29 cellular contexts compared by ENCODE assay signal in genomic region chr5:111151998-111152397, GRCh38.
"Had no signal": no experiment of that assay in that cellular context is flagged by ENCODE, and none has a peak within 500 bp of the region (broad histone marks: within the 10 kb centered on the region; RNA-seq: fewer than 3 reads in every experiment).

No MANE protein-coding gene starts in this region.

- H3K4me3 ChIP-seq: left lung, lower lobe of right lung, mucosa of descending colon, ovary, right atrium auricular region, skin epidermis, stomach, testis, thyroid gland, transverse colon, upper lobe of left lung had no signal

- H3K27me3 ChIP-seq: left lung, ovary, right atrium auricular region, stomach, testis, thyroid gland, transverse colon, upper lobe of left lung had no signal

- H3K4me1 Mint-ChIP-seq: immature natural killer cell; stimulated activated naive B cell treated with anti-CD40 and anti-IgM and Interleukin-4, amounts not matched to agents 10 μg/mL and 1 μg/mL and 100 μg/mL, for 72 hours had no signal

- H3K9me3 Mint-ChIP-seq: immature natural killer cell; natural killer cell treated with Interleukin-12 subunit alpha and Interleukin-12 subunit beta and Interleukin-15 and Interleukin-18, amount 100 ng/mL, for 72 hours; stimulated activated naive B cell treated with anti-CD40 and anti-IgM and Interleukin-4, amounts not matched to agents 10 μg/mL and 1 μg/mL and 100 μg/mL, for 72 hours had no signal

- H3K36me3 ChIP-seq: left lung, lower lobe of right lung, ovary, right atrium auricular region, stomach, thyroid gland, transverse colon, upper lobe of left lung had no signal

- H3K9me3 ChIP-seq: left lung, lower lobe of right lung, mucosa of descending colon, ovary, right atrium auricular region, stomach, testis, thyroid gland, transverse colon, upper lobe of left lung had no signal

- ATAC-seq: left colon; left lung; lower lobe of right lung; mucosa of descending colon; naive thymus-derived CD4-positive, alpha-beta T cell; natural killer cell treated with Interleukin-12 subunit alpha and Interleukin-12 subunit beta and Interleukin-15 and Interleukin-18, amount 100 ng/mL, for 72 hours; sciatic nerve; stimulated activated naive B cell treated with anti-CD40 and anti-IgM and Interleukin-4, amounts not matched to agents 10 μg/mL and 1 μg/mL and 100 μg/mL, for 72 hours; stimulated activated naive CD8-positive, alpha-beta T cell treated with anti-CD3 and anti-CD28 coated beads, Interleukin-15, Interleukin-2, amounts not matched to agents 100 U/mL and 50 U/mL, for 24 hours had no signal

- H3K27ac ChIP-seq: left lung, lower lobe of right lung, ovary, right atrium auricular region, skin epidermis, stomach, testis, thyroid gland, transverse colon, upper lobe of left lung had no signal

- H3K36me3 Mint-ChIP-seq: immature natural killer cell; natural killer cell treated with Interleukin-12 subunit alpha and Interleukin-12 subunit beta and Interleukin-15 and Interleukin-18, amount 100 ng/mL, for 72 hours; stimulated activated naive B cell treated with anti-CD40 and anti-IgM and Interleukin-4, amounts not matched to agents 10 μg/mL and 1 μg/mL and 100 μg/mL, for 72 hours had no signal

- FAIRE-seq: islet of Langerhans, kidney, urothelium cell line had no signal

- H3K4me3 Mint-ChIP-seq: immature natural killer cell; naive thymus-derived CD4-positive, alpha-beta T cell; natural killer cell treated with Interleukin-12 subunit alpha and Interleukin-12 subunit beta and Interleukin-15 and Interleukin-18, amount 100 ng/mL, for 72 hours; stimulated activated naive B cell treated with anti-CD40 and anti-IgM and Interleukin-4, amounts not matched to agents 10 μg/mL and 1 μg/mL and 100 μg/mL, for 72 hours had no signal

- DNase-seq: hypothalamus; immature natural killer cell; kidney; left colon; left lung; lower lobe of right lung; mammary epithelial cell; mesenchymal stem cell; mucosa of descending colon; naive thymus-derived CD4-positive, alpha-beta T cell; ovary; stimulated activated CD4-positive, alpha-beta T cell treated with anti-CD3 and anti-CD28 coated beads, Interleukin-12 subunit alpha, Interleukin-12 subunit beta, amount 100 ng/mL, for 4 hours; stimulated activated CD4-positive, alpha-beta T cell treated with anti-CD3 and anti-CD28 coated beads, Interleukin-15, amount 100 ng/mL, for 24 hours; stimulated activated CD4-positive, alpha-beta T cell treated with anti-CD3 and anti-CD28 coated beads, Interleukin-2, amount 100 ng/mL, for 24 hours; stimulated activated CD4-positive, alpha-beta T cell treated with anti-CD3 and anti-CD28 coated beads, Interleukin-4, amount 100 ng/mL, for 1 hour; stimulated activated naive B cell treated with anti-CD40 and anti-IgM and Interleukin-4, amounts not matched to agents 10 μg/mL and 1 μg/mL and 100 μg/mL, for 72 hours; stimulated activated naive CD8-positive, alpha-beta T cell treated with anti-CD3 and anti-CD28 coated beads, Interleukin-15, Interleukin-2, amounts not matched to agents 100 U/mL and 50 U/mL, for 24 hours; stomach; testis; thyroid gland; transverse colon had no signal

- H3K27ac Mint-ChIP-seq: immature natural killer cell; naive thymus-derived CD4-positive, alpha-beta T cell; natural killer cell treated with Interleukin-12 subunit alpha and Interleukin-12 subunit beta and Interleukin-15 and Interleukin-18, amount 100 ng/mL, for 72 hours; progenitor cell of endocrine pancreas; stimulated activated naive B cell treated with anti-CD40 and anti-IgM and Interleukin-4, amounts not matched to agents 10 μg/mL and 1 μg/mL and 100 μg/mL, for 72 hours had no signal

- H3K4me1 ChIP-seq: left lung, lower lobe of right lung, right atrium auricular region, stomach, testis, thyroid gland, transverse colon had no signal

- H3K27me3 Mint-ChIP-seq: progenitor cell of endocrine pancreas had no signal
